8 cellular contexts compared by ENCODE assay signal in genomic region chr19:11338569-11339253, GRCh38. TPM values are rescaled to one million over a fixed set of nuclear protein-coding genes. Genes with fewer than 3 reads are reported as not detected.
DNase-seq lines count a peak whose midpoint lies in the region; ATAC-seq, FAIRE-seq and TF ChIP-seq lines count a peak whose summit lies in the region.

No MANE protein-coding gene starts in this region.

- ATAC-seq in GM12878: no peak; the same call in 2 of the 3 replicates
- ATAC-seq in left lobe of liver: peak; percentile 9
- no peak for ATAC-seq in thoracic aorta (ENCODE audit: insufficient number of reproducible peaks, low FRiP score, low read depth)
- ATAC-seq in GM18907 (IDR thresholded peaks at IDR 0.05; ENCODE audit: unreplicated experiment): no peak

- DNase-seq in SIG-M5 treated with dmso at 0.1 percent for 504 hours (lab: John Stamatoyannopoulos, UW; ENCODE audit: unreplicated experiment) (peak; percentile 47), SIG-M5 (lab: John Stamatoyannopoulos, UW) (no peak), GM12878 (ENCODE audit: low read depth, low spot score) (no peak), left lobe of liver (ENCODE audit: low spot score) (no peak), thoracic aorta (ENCODE audit: low spot score) (no peak), NOMO-1 treated with DMSO at 0.1 percent for 48 hours (lab: John Stamatoyannopoulos, UW; ENCODE audit: unreplicated experiment) (no peak), germinal center (ENCODE audit: low spot score) (no peak)

- no peak for TF ChIP-seq EP300 in GM12878 (IDR thresholded peaks at IDR 0.05; ENCODE audit: borderline replicate concordance in 1 of 2, control insufficient read depth in 1 of 2, low read depth in 2 of 2, low read length in 2 of 2)

- no peak for TF ChIP-seq POLR2A in GM12878 (IDR thresholded peaks at IDR 0.05; ENCODE audit: low read depth, low read length)

- POLR2A ChIA-PET in GM12878 (lab: Charles Lee): interaction anchor here (0.6 to 1.1 kb wide), 4 partner anchors 7 to 1780 kb away, joined by 3 to 4 read pairs (median 3); partner anchors contain the start of genes CCDC159 and TMEM205

- H3K9me3 ChIP-seq in GM12878 (replicated peaks; ENCODE audit: control insufficient read depth, insufficient read depth, low read length) (no peaks in the 10 kb centered on the region; the same call in 2 of the 3 replicates), thoracic aorta (no peaks in the 10 kb centered on the region)

- intact Hi-C loops in GM12878 (cut with micrococcal nuclease; ENCODE audit: unreplicated experiment): no loop called here

- H3K4me3 ChIP-seq in GM12878 (peak overlapping the region; percentile 93), thoracic aorta (peak overlapping the region; percentile 75)

- SMC1A ChIA-PET in GM12878 (lab: Charles Lee; ENCODE audit: uncharacterized antibody, unreplicated experiment): interaction anchor here (0.7 to 1.6 kb wide), 3 partner anchors 12 to 44 kb away, joined by 3 to 7 read pairs (median 5); no protein-coding TSS in a partner anchor

- H3K4me1 ChIP-seq in GM12878 (ENCODE audit: control insufficient read depth, insufficient read depth, low read length) (peaks cover 4% of the 10 kb centered on the region), thoracic aorta (ENCODE audit: control insufficient read depth in 1 of 2, low read depth in 2 of 2) (peaks cover 2 to 31% of the 10 kb centered on the region in 2 donors)

- FAIRE-seq in GM12878 (lab: Jason Lieb, UNC): no peak

- H3K27ac ChIP-seq in GM12878 (ENCODE audit: control insufficient read depth, insufficient read depth): peak overlapping the region; percentile 45; the same call in 1 of the 2 replicates
- peak overlapping the region; percentile 60 to 63 for H3K27ac ChIP-seq in thoracic aorta

- H3K36me3 ChIP-seq in GM12878 (ENCODE audit: control insufficient read depth in 2 of 2, insufficient read depth in 2 of 2, low read length in 1 of 2) (peaks cover 0 to 9% of the 10 kb centered on the region in 2 experiments; a peak in 1 of 4 replicates), thoracic aorta (peaks cover 31% of the 10 kb centered on the region)

- H3K9ac ChIP-seq in GM12878 (ENCODE audit: control insufficient read depth, insufficient read depth, low read length): peak overlapping the region; percentile 62; the same call in 1 of the 2 replicates

- in situ Hi-C loops in GM12878 (cut with MboI): no loop called here

- TF ChIP-seq CTCF in GM12878 (IDR thresholded peaks at IDR 0.05 in 2 of 3, conservative IDR thresholded peaks at IDR 0.05 in 1 of 3; ENCODE audit: control insufficient read depth in 2 of 3, extremely low read depth in 1 of 3, insufficient read depth in 1 of 3, low read depth in 3 of 3, low read length in 3 of 3): no peak
- TF ChIP-seq CTCF in thoracic aorta (IDR thresholded peaks at IDR 0.05): no peak

- H2AFZ ChIP-seq in GM12878 (ENCODE audit: control insufficient read depth, low read depth, low read length): peak overlapping the region; percentile 78; the same call in 1 of the 2 replicates

- no peak for TF ChIP-seq RAD21 in GM12878 (IDR thresholded peaks at IDR 0.05; ENCODE audit: insufficient read depth, low read depth, low read length)

- WGBS in GM12878 (ENCODE audit: insufficient coverage, insufficient replicate concordance, low lambda C conversion rate, missing lambda C conversion rate): 42% methylated on average over 21 of the region's 21 CpGs

- CTCF ChIA-PET in GM12878 (lab: Yijun Ruan, JAX): interaction anchor here (0.6 to 2.3 kb wide), 8 partner anchors 8 to 151 kb away, joined by 3 to 11 read pairs (median 4); partner anchors contain the start of genes CCDC159 and TMEM205

- H3K27me3 ChIP-seq in GM12878 (replicated peaks in 1 of 2; ENCODE audit: control insufficient read depth in 2 of 2, insufficient read depth in 2 of 2, low read length in 1 of 2) (no peaks in the 10 kb centered on the region), thoracic aorta (replicated peaks; ENCODE audit: insufficient read depth) (no peaks in the 10 kb centered on the region)

- RAD21 ChIA-PET in GM12878 (lab: Charles Lee; ENCODE audit: unreplicated experiment): interaction anchor here (1.2 to 1.4 kb wide), 2 partner anchors 14 to 36 kb away, joined by 4 to 7 read pairs; partner anchors contain the start of gene SWSAP1

- no peaks in the 10 kb centered on the region for H3K79me2 ChIP-seq in GM12878 (ENCODE audit: control insufficient read depth, insufficient read depth, low read length)

- H3K4me2 ChIP-seq in GM12878 (ENCODE audit: control insufficient read depth, insufficient read depth): peak overlapping the region; percentile 90

- BruUV-seq in GM12878 (replicated peaks; lab: Mats Ljungman, UMichigan): no TSS peak

- H4K20me1 ChIP-seq in GM12878 (ENCODE audit: control insufficient read depth, insufficient read depth): no peaks in the 10 kb centered on the region

RNA-seq across cellular contexts. Expression of gene RAB3D, which starts 0.7 kb away (rescaled TPM):
- total RNA-seq in GM12878 (2013; cell fraction: nucleolus; rRNA removed): 5.8 and 5.9 TPM in 2 replicates
- total RNA-seq in GM12878 (2014; rRNA removed) (7.0 and 7.8 TPM in 2 replicates), GM12878 (2014; rRNA removed; fragmentation: Illumina TruSeq; extraction: Trizol) (6.6 and 6.8 TPM in 2 replicates), GM12878 (2021) (15.7 and 18.5 TPM in 2 replicates), left lobe of liver (3.3 TPM), thoracic aorta (10 to 100 TPM; 14.2 to 20.4 TPM)
- polyA plus RNA-seq in GM12878 (2011; ENCODE audit: low read depth): 2.5 TPM
- polyA plus RNA-seq in GM12878 (2011; rRNA removed) (5.7 and 13.0 TPM in 2 replicates), GM12878 (2014; fragmentation: Illumina TruSeq; extraction: Trizol) (4.8 and 5.1 TPM in 2 replicates), GM12878 (2014; fragmentation: Nextera tagmentation; extraction: Ambion mirVana) (1 to 10 TPM; 1.1 to 4.1 TPM), GM12878 (2014; rRNA removed) (9.1 and 13.6 TPM in 2 replicates), GM12878 (2016; fragmentation: Nextera tagmentation; extraction: Ambion mirVana) (1 to 10 TPM; 3.9 to 5.6 TPM)
- 11.1 and 12.6 TPM in 2 replicates for polyA plus RNA-seq in GM12878 (2011; cell fraction: cytosol; rRNA removed)
- polyA plus RNA-seq in GM12878 (2011; cell fraction: nucleus; rRNA removed): 5.6 and 7.1 TPM in 2 replicates
- 4.2 and 4.4 TPM in 2 replicates for polyA plus RNA-seq in GM12878 (2012)
- 38.1 and 52.4 TPM in 2 replicates for polyA minus RNA-seq in GM12878 (2011; rRNA and poly(A)+ RNA removed)
- polyA minus RNA-seq in GM12878 (2011; cell fraction: cytosol; rRNA and poly(A)+ RNA removed): 6.3 and 7.7 TPM in 2 replicates
- polyA minus RNA-seq in GM12878 (2011; cell fraction: nucleus; rRNA and poly(A)+ RNA removed): 2.5 and 3.3 TPM in 2 replicates

RNA-seq across cellular contexts. Expression of gene TMEM205, which starts 7.4 kb away (rescaled TPM):
- total RNA-seq in GM12878 (2013; cell fraction: nucleolus; rRNA removed): 48.5 and 52.3 TPM in 2 replicates
- total RNA-seq in GM12878 (2014; rRNA removed) (109 and 113 TPM in 2 replicates), GM12878 (2014; rRNA removed; fragmentation: Illumina TruSeq; extraction: Trizol) (46.8 and 54.5 TPM in 2 replicates), GM12878 (2021) (67.5 and 75.2 TPM in 2 replicates), left lobe of liver (154 TPM), thoracic aorta (100 to 1,000 TPM; 103 to 144 TPM)
- polyA plus RNA-seq in GM12878 (2011; ENCODE audit: low read depth): 68.0 TPM
- polyA plus RNA-seq in GM12878 (2011; rRNA removed) (48.2 and 86.1 TPM in 2 replicates), GM12878 (2014; fragmentation: Illumina TruSeq; extraction: Trizol) (36.3 and 90.5 TPM in 2 replicates), GM12878 (2014; fragmentation: Nextera tagmentation; extraction: Ambion mirVana) (10 to 100 TPM; 27.8 to 39.4 TPM), GM12878 (2014; rRNA removed) (118 and 120 TPM in 2 replicates), GM12878 (2016; fragmentation: Nextera tagmentation; extraction: Ambion mirVana) (100 to 1,000 TPM; 133 to 144 TPM)
- 255 and 312 TPM in 2 replicates for polyA plus RNA-seq in GM12878 (2011; cell fraction: cytosol; rRNA removed)
- polyA plus RNA-seq in GM12878 (2011; cell fraction: nucleus; rRNA removed): 112 and 121 TPM in 2 replicates
- 61.9 and 69.9 TPM in 2 replicates for polyA plus RNA-seq in GM12878 (2012)
- polyA minus RNA-seq in GM12878 (2011; rRNA and poly(A)+ RNA removed): 66.4 and 93.5 TPM in 2 replicates
- 20.4 and 29.1 TPM in 2 replicates for polyA minus RNA-seq in GM12878 (2011; cell fraction: cytosol; rRNA and poly(A)+ RNA removed)
- polyA minus RNA-seq in GM12878 (2011; cell fraction: nucleus; rRNA and poly(A)+ RNA removed): 10.4 and 15.1 TPM in 2 replicates

RNA-seq across cellular contexts. Expression of gene CCDC159, which starts 7.6 kb away (rescaled TPM):
- 22.3 and 22.4 TPM in 2 replicates for total RNA-seq in GM12878 (2013; cell fraction: nucleolus; rRNA removed)
- 6.9 and 7.5 TPM in 2 replicates for total RNA-seq in GM12878 (2014; rRNA removed)
- total RNA-seq in GM12878 (2014; rRNA removed; fragmentation: Illumina TruSeq; extraction: Trizol): 8.0 and 9.3 TPM in 2 replicates
- 9.1 and 10.4 TPM in 2 replicates for total RNA-seq in GM12878 (2021)
- 19.2 TPM for polyA plus RNA-seq in GM12878 (2011; ENCODE audit: low read depth)
- polyA plus RNA-seq in GM12878 (2011; rRNA removed): 6.6 and 12.9 TPM in 2 replicates
- 12.2 and 12.3 TPM in 2 replicates for polyA plus RNA-seq in GM12878 (2011; cell fraction: cytosol; rRNA removed)
- 33.7 and 41.1 TPM in 2 replicates for polyA plus RNA-seq in GM12878 (2011; cell fraction: nucleus; rRNA removed)
- 27.5 and 36.1 TPM in 2 replicates for polyA plus RNA-seq in GM12878 (2012)
- 6.6 and 12.2 TPM in 2 replicates for polyA plus RNA-seq in GM12878 (2014; fragmentation: Illumina TruSeq; extraction: Trizol)
- 1 to 10 TPM in 1 of 2 experiments, under 1 TPM in 1; 0.61 to 3.9 TPM for polyA plus RNA-seq in GM12878 (2014; fragmentation: Nextera tagmentation; extraction: Ambion mirVana)
- 14.7 and 17.9 TPM in 2 replicates for polyA plus RNA-seq in GM12878 (2014; rRNA removed)
- polyA plus RNA-seq in GM12878 (2016; fragmentation: Nextera tagmentation; extraction: Ambion mirVana): 10 to 100 TPM in 1 of 2 experiments, 1 to 10 TPM in 1; 9.8 to 13.0 TPM
- polyA minus RNA-seq in GM12878 (2011; rRNA and poly(A)+ RNA removed): 4.5 and 11.5 TPM in 2 replicates
- polyA minus RNA-seq in GM12878 (2011; cell fraction: cytosol; rRNA and poly(A)+ RNA removed): 2.8 TPM in 1 of 2 replicates, not detected in the other
- polyA minus RNA-seq in GM12878 (2011; cell fraction: nucleus; rRNA and poly(A)+ RNA removed): 6.3 and 7.8 TPM in 2 replicates
- total RNA-seq in left lobe of liver: 25.6 TPM
- total RNA-seq in thoracic aorta: 10 to 100 TPM; 15.1 to 21.8 TPM

RNA-seq across cellular contexts. Expression of gene PLPPR2, which starts 16.5 kb away (rescaled TPM):
- total RNA-seq in GM12878 (2013; cell fraction: nucleolus; rRNA removed): 2.3 and 4.2 TPM in 2 replicates
- total RNA-seq in GM12878 (2014; rRNA removed) (0.76 and 0.85 TPM in 2 replicates), GM12878 (2014; rRNA removed; fragmentation: Illumina TruSeq; extraction: Trizol) (0.23 and 0.31 TPM in 2 replicates), GM12878 (2021) (1.7 and 2.5 TPM in 2 replicates), left lobe of liver (8.8 TPM), thoracic aorta (10 to 100 TPM; 55.7 to 69.7 TPM)
- 1.2 TPM for polyA plus RNA-seq in GM12878 (2011; ENCODE audit: low read depth)
- polyA plus RNA-seq in GM12878 (2011; rRNA removed) (0.22 and 0.27 TPM in 2 replicates), GM12878 (2014; fragmentation: Illumina TruSeq; extraction: Trizol) (0.43 and 0.56 TPM in 2 replicates), GM12878 (2014; fragmentation: Nextera tagmentation; extraction: Ambion mirVana) (under 1 TPM; 0.09 to 0.21 TPM), GM12878 (2014; rRNA removed) (1.8 and 2.8 TPM in 2 replicates), GM12878 (2016; fragmentation: Nextera tagmentation; extraction: Ambion mirVana) (1 to 10 TPM; 1.5 to 2.1 TPM)
- 0.46 and 0.69 TPM in 2 replicates for polyA plus RNA-seq in GM12878 (2011; cell fraction: cytosol; rRNA removed)
- 7.7 and 8.9 TPM in 2 replicates for polyA plus RNA-seq in GM12878 (2011; cell fraction: nucleus; rRNA removed)
- 3.9 and 5.1 TPM in 2 replicates for polyA plus RNA-seq in GM12878 (2012)
- 0.51 TPM in 1 of 2 replicates, not detected in the other for polyA minus RNA-seq in GM12878 (2011; rRNA and poly(A)+ RNA removed)
- 1.1 and 2.7 TPM in 2 replicates for polyA minus RNA-seq in GM12878 (2011; cell fraction: cytosol; rRNA and poly(A)+ RNA removed)
- 0.85 and 2.9 TPM in 2 replicates for polyA minus RNA-seq in GM12878 (2011; cell fraction: nucleus; rRNA and poly(A)+ RNA removed)

RNA-seq across cellular contexts. Expression of gene SWSAP1, which starts 35.8 kb away (rescaled TPM):
- 4.9 and 5.2 TPM in 2 replicates for total RNA-seq in GM12878 (2013; cell fraction: nucleolus; rRNA removed)
- total RNA-seq in GM12878 (2014; rRNA removed) (2.8 and 3.1 TPM in 2 replicates), GM12878 (2014; rRNA removed; fragmentation: Illumina TruSeq; extraction: Trizol) (1.5 and 2.1 TPM in 2 replicates), GM12878 (2021) (2.6 and 3.0 TPM in 2 replicates), left lobe of liver (2.6 TPM), thoracic aorta (1 to 10 TPM; 1.2 to 1.5 TPM)
- 0.60 TPM for polyA plus RNA-seq in GM12878 (2011; ENCODE audit: low read depth)
- polyA plus RNA-seq in GM12878 (2011; rRNA removed) (1.2 and 2.3 TPM in 2 replicates), GM12878 (2014; fragmentation: Illumina TruSeq; extraction: Trizol) (0.35 and 1.6 TPM in 2 replicates), GM12878 (2014; fragmentation: Nextera tagmentation; extraction: Ambion mirVana) (1 to 10 TPM in 1 of 2 experiments, under 1 TPM in 1; 0.18 to 1.0 TPM), GM12878 (2014; rRNA removed) (3.7 and 4.7 TPM in 2 replicates), GM12878 (2016; fragmentation: Nextera tagmentation; extraction: Ambion mirVana) (1 to 10 TPM; 5.3 to 6.5 TPM)
- 2.6 and 3.6 TPM in 2 replicates for polyA plus RNA-seq in GM12878 (2011; cell fraction: cytosol; rRNA removed)
- polyA plus RNA-seq in GM12878 (2011; cell fraction: nucleus; rRNA removed): 3.8 and 3.9 TPM in 2 replicates
- 1.5 and 2.2 TPM in 2 replicates for polyA plus RNA-seq in GM12878 (2012)
- polyA minus RNA-seq in GM12878 (2011; rRNA and poly(A)+ RNA removed): 2.2 and 4.5 TPM in 2 replicates
- polyA minus RNA-seq in GM12878 (2011; cell fraction: cytosol; rRNA and poly(A)+ RNA removed): 1.3 and 1.5 TPM in 2 replicates
- polyA minus RNA-seq in GM12878 (2011; cell fraction: nucleus; rRNA and poly(A)+ RNA removed): 2.9 and 5.1 TPM in 2 replicates
